Comparison of ENCODE assay signal across 26 cellular contexts in genomic region chr15:70431854-70432253, GRCh38.
"Had no signal": no experiment of that assay in that cellular context is flagged by ENCODE, and none has a peak within 500 bp of the region (broad histone marks: within the 10 kb centered on the region; RNA-seq: fewer than 3 reads in every experiment).

No MANE protein-coding gene starts in this region.

- H3K27me3 Mint-ChIP-seq: naive B cell; stimulated activated naive B cell treated with anti-CD40 and anti-IgM and Interleukin-4, amounts not matched to agents 10 μg/mL and 1 μg/mL and 100 μg/mL, for 72 hours had no signal

- H3K9me3 Mint-ChIP-seq: mesothelial cell of epicardium; natural killer cell treated with Interleukin-12 subunit alpha and Interleukin-12 subunit beta and Interleukin-15 and Interleukin-18, amount 100 ng/mL, for 72 hours had no signal

- DNase-seq: islet precursor cell; left ventricle myocardium inferior; mesendoderm; naive B cell; nucleus accumbens; pancreas; posterior cingulate gyrus; retina; right cardiac atrium; stimulated activated CD4-positive, alpha-beta T cell treated with anti-CD3 and anti-CD28 coated beads, Interleukin-12 subunit alpha, Interleukin-12 subunit beta, amount 100 ng/mL, for 4 hours; stimulated activated CD4-positive, alpha-beta T cell treated with anti-CD3 and anti-CD28 coated beads, Interleukin-15, amount 100 ng/mL, for 24 hours; stimulated activated CD4-positive, alpha-beta T cell treated with anti-CD3 and anti-CD28 coated beads, Interleukin-2, amount 100 ng/mL, for 24 hours; stimulated activated CD4-positive, alpha-beta T cell treated with anti-CD3 and anti-CD28 coated beads, Interleukin-4, amount 100 ng/mL, for 1 hour; stimulated activated naive B cell treated with anti-CD40 and anti-IgM and Interleukin-4, amounts not matched to agents 10 μg/mL and 1 μg/mL and 100 μg/mL, for 72 hours; stimulated activated naive CD8-positive, alpha-beta T cell treated with anti-CD3 and anti-CD28 coated beads, Interleukin-15, Interleukin-2, amounts not matched to agents 100 U/mL and 50 U/mL, for 24 hours; stomach; testis; thyroid gland; transverse colon; upper lobe of left lung had no signal

- H3K27ac Mint-ChIP-seq: mesothelial cell of epicardium; natural killer cell treated with Interleukin-12 subunit alpha and Interleukin-12 subunit beta and Interleukin-15 and Interleukin-18, amount 100 ng/mL, for 72 hours; stimulated activated naive B cell treated with anti-CD40 and anti-IgM and Interleukin-4, amounts not matched to agents 10 μg/mL and 1 μg/mL and 100 μg/mL, for 72 hours had no signal

- H3K4me1 ChIP-seq: pancreas, prostate gland, testis, thyroid gland, upper lobe of left lung, vagina had no signal

- H3K27me3 ChIP-seq: pancreas, testis, thyroid gland, transverse colon, upper lobe of left lung, vagina had no signal

- H3K4me3 ChIP-seq: left ventricle myocardium inferior, lung, pancreas, prostate gland, skin epidermis, stomach, testis, thyroid gland, transverse colon, upper lobe of left lung, vagina had no signal

- H3K4me3 Mint-ChIP-seq: mesothelial cell of epicardium; natural killer cell treated with Interleukin-12 subunit alpha and Interleukin-12 subunit beta and Interleukin-15 and Interleukin-18, amount 100 ng/mL, for 72 hours; stimulated activated naive B cell treated with anti-CD40 and anti-IgM and Interleukin-4, amounts not matched to agents 10 μg/mL and 1 μg/mL and 100 μg/mL, for 72 hours had no signal

- H3K36me3 ChIP-seq: left ventricle myocardium inferior, pancreas, prostate gland, stomach, thyroid gland, transverse colon, upper lobe of left lung, vagina had no signal

- H3K9me3 ChIP-seq: pancreas, prostate gland, testis, thyroid gland, transverse colon, vagina had no signal

- H3K27ac ChIP-seq: left ventricle myocardium inferior, pancreas, prostate gland, skin epidermis, stomach, testis, thyroid gland, transverse colon, upper lobe of left lung, vagina had no signal

- H3K36me3 Mint-ChIP-seq: mesothelial cell of epicardium; naive B cell; natural killer cell treated with Interleukin-12 subunit alpha and Interleukin-12 subunit beta and Interleukin-15 and Interleukin-18, amount 100 ng/mL, for 72 hours; stimulated activated naive B cell treated with anti-CD40 and anti-IgM and Interleukin-4, amounts not matched to agents 10 μg/mL and 1 μg/mL and 100 μg/mL, for 72 hours had no signal
